ENCODE assay signal across 8 cellular contexts in genomic region chrX:13078739-13079444, GRCh38. TPM values are rescaled to one million over a fixed set of nuclear protein-coding genes. Genes with fewer than 3 reads are reported as not detected.
DNase-seq lines count a peak whose midpoint lies in the region; ATAC-seq and TF ChIP-seq lines count a peak whose summit lies in the region.

No MANE protein-coding gene starts in this region.

- peak overlapping the region; percentile 52 for H3K4me3 ChIP-seq in coronary artery

- POLR2A ChIA-PET in naive thymus-derived CD8-positive, alpha-beta T cell (lab: Charles Lee) = interaction anchor here (0.6 to 20.9 kb wide), 15 partner anchors 9 to 122 kb away, joined by 3 to 1055 read pairs (median 5); partner anchors contain the start of gene TMSB4X

- peaks cover 24 to 92% (median 86%) of the 10 kb centered on the region in 4 donors for H3K4me1 Mint-ChIP-seq in naive thymus-derived CD8-positive, alpha-beta T cell

- H3K4me3 Mint-ChIP-seq in naive thymus-derived CD8-positive, alpha-beta T cell = peak overlapping the region; percentile 48 to 77 (median 66)

- peak overlapping the region; percentile 65 to 78 for H3K27ac ChIP-seq in coronary artery

- no peaks in the 10 kb centered on the region for H3K9me3 Mint-ChIP-seq in naive thymus-derived CD8-positive, alpha-beta T cell

- in situ Hi-C loops in ACHN (cut with HindIII; ENCODE audit: low pct_ligation_motif_present, low pct_unique_long_range_greater_than_20kb, low sequenced_read_pairs) = no loop called here

- peak overlapping the region; percentile 92 to 97 (median 94) for H3K27ac Mint-ChIP-seq in naive thymus-derived CD8-positive, alpha-beta T cell

- no peak for TF ChIP-seq CTCF in coronary artery (IDR thresholded peaks at IDR 0.05)

- no peak for ATAC-seq in naive thymus-derived CD8-positive, alpha-beta T cell
- no peak for ATAC-seq in HG03432 (IDR thresholded peaks at IDR 0.05; ENCODE audit: unreplicated experiment)

- no peaks in the 10 kb centered on the region for H3K36me3 Mint-ChIP-seq in naive thymus-derived CD8-positive, alpha-beta T cell

- no peaks in the 10 kb centered on the region for H3K27me3 Mint-ChIP-seq in naive thymus-derived CD8-positive, alpha-beta T cell

- DNase-seq in ELF-1 (ENCODE audit: low read depth, low spot score) (peak; percentile 67), NCI-H2107 treated with DMSO at 0.1 percent for 48 hours (lab: John Stamatoyannopoulos, UW; ENCODE audit: unreplicated experiment) (peak; percentile 66), coronary artery (ENCODE audit: low spot score) (peak; percentile 79), germinal center (ENCODE audit: low spot score) (no peak), ACHN (no peak), NCI-H2029 treated with DMSO at 0.1 percent for 48 hours (lab: John Stamatoyannopoulos, UW) (no peak)
- peak in 1 of 10 donors; percentile 12 for DNase-seq in naive thymus-derived CD8-positive, alpha-beta T cell

RNA-seq across cellular contexts. Expression of gene FAM9C, which starts 34.5 kb away (rescaled TPM):
- not detected for total RNA-seq in naive thymus-derived CD8-positive, alpha-beta T cell
- not detected for polyA plus RNA-seq in naive thymus-derived CD8-positive, alpha-beta T cell

Comparison
In these comparisons a context has a peak if more than half of its experiments do, and no peak if none do; other contexts are left out.
1. DNase-seq: peak in ELF-1 (single experiment), NCI-H2107 treated with DMSO at 0.1 percent for 48 hours (single experiment) and coronary artery (single experiment); none in germinal center (single experiment), ACHN (single experiment) and NCI-H2029 treated with DMSO at 0.1 percent for 48 hours (single experiment).